In the genomic region with DNA sequence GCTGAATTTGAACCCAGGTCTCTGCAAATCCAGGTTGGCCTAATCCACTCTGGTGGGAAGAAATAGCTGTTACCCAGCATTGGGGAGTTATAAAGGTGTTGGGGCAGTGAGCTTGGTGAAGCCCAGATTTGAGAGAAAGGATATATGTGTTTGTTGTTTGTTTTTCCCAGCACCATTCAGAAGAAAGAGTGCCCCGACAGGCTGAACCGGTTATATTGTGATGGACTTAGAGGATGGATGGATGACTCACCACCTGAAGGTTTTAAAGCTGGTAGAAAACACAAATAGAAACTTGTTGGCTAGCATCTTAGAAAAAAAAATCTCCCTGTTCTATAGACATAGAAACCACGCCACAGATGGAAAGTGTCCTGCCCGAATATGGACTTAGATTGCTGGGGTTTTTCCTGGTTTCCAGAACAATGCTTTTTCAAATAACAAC, we compare ENCODE assay signal across 16 cellular contexts.
DNase-seq lines count a peak whose midpoint lies in the region; ATAC-seq, FAIRE-seq and TF ChIP-seq lines count a peak whose summit lies in the region.
"Had no signal": no experiment of that assay in that cellular context is flagged by ENCODE, and none has a peak within 500 bp of the region (broad histone marks: within the 10 kb centered on the region; RNA-seq: fewer than 3 reads in every experiment).

No MANE protein-coding gene starts in this region.

- H3F3A ChIP-seq in neural progenitor cell (ENCODE audit: low read depth): no peaks in the 10 kb centered on the region

- peak; percentile 51 for DNase-seq in H7
- DNase-seq in NCI-H510A treated with DMSO at 0.1 percent for 48 hours (lab: John Stamatoyannopoulos, UW): peak; percentile 99
- DNase-seq in hepatocyte (ENCODE audit: low spot score): peak; percentile 84
- DNase-seq in small intestine: peak; percentile 75
- no peak for DNase-seq in neural progenitor cell (ENCODE audit: low spot score)
- DNase-seq in activated CD4-positive, alpha-beta memory T cell treated with anti-CD3 and anti-CD28 coated beads for 36 hours: no peak
- DNase-seq: adrenal gland; C1 segment of cervical spinal cord; dorsolateral prefrontal cortex; NCI-H226; ovary; SHP77; stimulated activated CD4-positive, alpha-beta T cell treated with anti-CD3 and anti-CD28 coated beads, Interleukin-1b, Interleukin-23, amount 100 ng/mL, for 48 hours had no signal

- H2AFZ ChIP-seq in hepatocyte (no peak overlapping the region), neural progenitor cell (replicated peaks) (no peak overlapping the region)

- H3K4me1 Mint-ChIP-seq in neural progenitor cell: peaks cover 4% of the 10 kb centered on the region
- H3K4me1 Mint-ChIP-seq in activated CD4-positive, alpha-beta memory T cell treated with anti-CD3 and anti-CD28 coated beads for 36 hours (ENCODE audit: low read depth): no peaks in the 10 kb centered on the region
- H3K4me1 Mint-ChIP-seq: stimulated activated memory B cell treated with anti-CD40 and anti-IgM and Interleukin-4, amounts not matched to agents 10 μg/mL and 1 μg/mL and 100 μg/mL, for 72 hours had no signal

- CTCF ChIA-PET in activated CD4-positive, alpha-beta memory T cell treated with anti-CD3 and anti-CD28 coated beads for 36 hours (lab: Charles Lee): interaction anchor here (0.6 kb wide), 1 partner anchor 431 kb away, joined by 3 read pairs; no protein-coding TSS in a partner anchor

- no peaks in the 10 kb centered on the region for H3K36me3 Mint-ChIP-seq in neural progenitor cell
- no peaks in the 10 kb centered on the region for H3K36me3 Mint-ChIP-seq in activated CD4-positive, alpha-beta memory T cell treated with anti-CD3 and anti-CD28 coated beads for 36 hours
- H3K36me3 Mint-ChIP-seq: stimulated activated memory B cell treated with anti-CD40 and anti-IgM and Interleukin-4, amounts not matched to agents 10 μg/mL and 1 μg/mL and 100 μg/mL, for 72 hours had no signal

- WGBS in hepatocyte (ENCODE audit: low lambda C conversion rate, missing lambda C conversion rate): 31% methylated on average over 4 of the region's 4 CpGs
- WGBS in small intestine, 3 donors: 8 to 33% (median 9%) methylated on average over 4 of the region's 4 CpGs

- no peak overlapping the region for H3K4me3 Mint-ChIP-seq in neural progenitor cell
- no peak overlapping the region for H3K4me3 Mint-ChIP-seq in activated CD4-positive, alpha-beta memory T cell treated with anti-CD3 and anti-CD28 coated beads for 36 hours
- H3K4me3 Mint-ChIP-seq: stimulated activated memory B cell treated with anti-CD40 and anti-IgM and Interleukin-4, amounts not matched to agents 10 μg/mL and 1 μg/mL and 100 μg/mL, for 72 hours had no signal

- no peak overlapping the region for H3K27ac Mint-ChIP-seq in neural progenitor cell
- no peak overlapping the region for H3K27ac Mint-ChIP-seq in activated CD4-positive, alpha-beta memory T cell treated with anti-CD3 and anti-CD28 coated beads for 36 hours
- H3K27ac Mint-ChIP-seq: stimulated activated memory B cell treated with anti-CD40 and anti-IgM and Interleukin-4, amounts not matched to agents 10 μg/mL and 1 μg/mL and 100 μg/mL, for 72 hours had no signal

- H3K27me3 ChIP-seq in H7 (ENCODE audit: control insufficient read depth, insufficient read depth, low read length): no peaks in the 10 kb centered on the region
- H3K27me3 ChIP-seq in hepatocyte: no peaks in the 10 kb centered on the region
- peaks cover 0 to 4% of the 10 kb centered on the region in 2 donors for H3K27me3 ChIP-seq in small intestine (ENCODE audit: control insufficient read depth in 2 of 2, insufficient read depth in 2 of 2, low read length in 2 of 2)
- H3K27me3 ChIP-seq in neural progenitor cell: no peaks in the 10 kb centered on the region
- H3K27me3 ChIP-seq: adrenal gland, ovary had no signal

- H4K20me1 ChIP-seq in hepatocyte (ENCODE audit: insufficient read depth, poor library complexity, severe bottlenecking) (no peaks in the 10 kb centered on the region), neural progenitor cell (ENCODE audit: low read depth) (no peaks in the 10 kb centered on the region)

- H3K4me3 ChIP-seq in H7 (ENCODE audit: insufficient read depth, low read depth, low read length): no peak overlapping the region
- no peak overlapping the region for H3K4me3 ChIP-seq in hepatocyte
- H3K4me3 ChIP-seq in small intestine (ENCODE audit: low read depth in 1 of 2, low read length in 2 of 2): no peak overlapping the region
- H3K4me3 ChIP-seq in neural progenitor cell: no peak overlapping the region
- H3K4me3 ChIP-seq: adrenal gland, dorsolateral prefrontal cortex, ovary had no signal

- no peaks in the 10 kb centered on the region for H3K9me3 Mint-ChIP-seq in neural progenitor cell
- H3K9me3 Mint-ChIP-seq in activated CD4-positive, alpha-beta memory T cell treated with anti-CD3 and anti-CD28 coated beads for 36 hours: peaks cover 2% of the 10 kb centered on the region

- H3K79me2 ChIP-seq in hepatocyte (no peaks in the 10 kb centered on the region), neural progenitor cell (ENCODE audit: low read depth) (no peaks in the 10 kb centered on the region)

- H3K9me3 ChIP-seq in hepatocyte (ENCODE audit: low read depth): no peaks in the 10 kb centered on the region
- H3K9me3 ChIP-seq in small intestine (ENCODE audit: control insufficient read depth, low read depth): no peaks in the 10 kb centered on the region
- H3K9me3 ChIP-seq in neural progenitor cell (ENCODE audit: low read depth): no peaks in the 10 kb centered on the region
- H3K9me3 ChIP-seq: adrenal gland had no signal

- TF ChIP-seq CTCF in hepatocyte (IDR thresholded peaks at IDR 0.05; ENCODE audit: poor library complexity) (no peak), neural progenitor cell (IDR thresholded peaks at IDR 0.05) (no peak)

- no peak for FAIRE-seq in small intestine (lab: Jason Lieb, UNC)

- intact Hi-C loops in activated CD4-positive, alpha-beta memory T cell treated with anti-CD3 and anti-CD28 coated beads for 36 hours (cut with micrococcal nuclease): no loop called here

- no peak overlapping the region for H3K9ac ChIP-seq in neural progenitor cell

- no peaks in the 10 kb centered on the region for H3K9me2 ChIP-seq in hepatocyte (replicated peaks; ENCODE audit: insufficient read depth)

- H3K4me1 ChIP-seq in hepatocyte (ENCODE audit: insufficient read depth) (peaks cover 9% of the 10 kb centered on the region), small intestine (ENCODE audit: control insufficient read depth in 2 of 2, insufficient read depth in 1 of 2, low read depth in 1 of 2, low read length in 1 of 2) (no peaks in the 10 kb centered on the region), neural progenitor cell (peaks cover 5% of the 10 kb centered on the region)
- H3K4me1 ChIP-seq: adrenal gland had no signal

- peak overlapping the region; percentile 43 for H3K4me2 ChIP-seq in hepatocyte
- H3K4me2 ChIP-seq in neural progenitor cell: no peak overlapping the region

- peaks cover 2% of the 10 kb centered on the region for H3K27me3 Mint-ChIP-seq in neural progenitor cell (ENCODE audit: insufficient read depth, low read depth)
- peaks cover 31% of the 10 kb centered on the region for H3K27me3 Mint-ChIP-seq in activated CD4-positive, alpha-beta memory T cell treated with anti-CD3 and anti-CD28 coated beads for 36 hours

- no peaks in the 10 kb centered on the region for H3K36me3 ChIP-seq in H7 (replicated peaks; ENCODE audit: control insufficient read depth, insufficient read depth, low read length)
- no peaks in the 10 kb centered on the region for H3K36me3 ChIP-seq in hepatocyte (replicated peaks; ENCODE audit: insufficient read depth, low read depth)
- H3K36me3 ChIP-seq in small intestine (ENCODE audit: control insufficient read depth in 2 of 2, insufficient read depth in 2 of 2, low read length in 2 of 2): no peaks in the 10 kb centered on the region
- H3K36me3 ChIP-seq in neural progenitor cell: no peaks in the 10 kb centered on the region
- H3K36me3 ChIP-seq: adrenal gland, ovary had no signal

- POLR2A ChIA-PET in activated CD4-positive, alpha-beta memory T cell treated with anti-CD3 and anti-CD28 coated beads for 36 hours (lab: Charles Lee): no interaction called here

- ATAC-seq in HG02970 (IDR thresholded peaks at IDR 0.05; ENCODE audit: low FRiP score, unreplicated experiment) (no peak), GM19397 (IDR thresholded peaks at IDR 0.05; ENCODE audit: unreplicated experiment) (no peak)
- ATAC-seq: stimulated activated memory B cell treated with anti-CD40 and anti-IgM and Interleukin-4, amounts not matched to agents 10 μg/mL and 1 μg/mL and 100 μg/mL, for 72 hours had no signal

- H3K27ac ChIP-seq in hepatocyte (peak overlapping the region; percentile 85), small intestine (ENCODE audit: low read depth in 1 of 2, low read length in 1 of 2) (no peak overlapping the region), neural progenitor cell (no peak overlapping the region)
- H3K27ac ChIP-seq: adrenal gland, dorsolateral prefrontal cortex, ovary had no signal

Comparison
In these comparisons a context has a peak if more than half of its experiments do, and no peak if none do; other contexts are left out.
1. DNase-seq: peak in H7 (single experiment), NCI-H510A treated with DMSO at 0.1 percent for 48 hours (single experiment), hepatocyte (single experiment) and small intestine (single experiment); none in neural progenitor cell (single experiment) and activated CD4-positive, alpha-beta memory T cell treated with anti-CD3 and anti-CD28 coated beads for 36 hours (single experiment).